8 cellular contexts compared by ENCODE assay signal in genomic region chr14:81453166-81453766, GRCh38. TPM values are rescaled to one million over a fixed set of nuclear protein-coding genes. Genes with fewer than 3 reads are reported as not detected.
DNase-seq lines count a peak whose midpoint lies in the region; ATAC-seq and TF ChIP-seq lines count a peak whose summit lies in the region.

No MANE protein-coding gene starts in this region.

- no peaks in the 10 kb centered on the region for H3K36me3 ChIP-seq in RWPE2 (ENCODE audit: low read depth)
- H3K36me3 ChIP-seq in skeletal muscle tissue (ENCODE audit: control insufficient read depth in 3 of 3, insufficient read depth in 3 of 3, low read length in 3 of 3) = no peaks in the 10 kb centered on the region

- H3K4me3 ChIP-seq in Jurkat, Clone E6-1 (ENCODE audit: low read length) = 0 out of 2 replicates have a peak overlapping the region, but pooled peaks have one; percentile 7
- H3K4me3 ChIP-seq in RWPE2 (ENCODE audit: severe bottlenecking) (no peak overlapping the region), skeletal muscle tissue (ENCODE audit: low read length in 3 of 3) (peak overlapping the region in 2 of 3 donors; percentile 29 to 61)

- H3K27ac ChIP-seq in RWPE2 (ENCODE audit: poor library complexity, severe bottlenecking) (no peak overlapping the region), skeletal muscle tissue (ENCODE audit: low read depth, low read length) (peak overlapping the region; percentile 54)

- no peaks in the 10 kb centered on the region for H3K9me3 ChIP-seq in RWPE2 (ENCODE audit: severe bottlenecking)
- H3K9me3 ChIP-seq in skeletal muscle tissue (ENCODE audit: control insufficient read depth in 3 of 3, low read length in 3 of 3) = no peaks in the 10 kb centered on the region

- H3K4me1 ChIP-seq in RWPE2 (ENCODE audit: insufficient read depth, poor library complexity, severe bottlenecking) = no peaks in the 10 kb centered on the region
- H3K4me1 ChIP-seq in skeletal muscle tissue (ENCODE audit: control insufficient read depth in 3 of 3, insufficient read depth in 3 of 3, low read length in 3 of 3) = peaks cover 27 to 33% (median 27%) of the 10 kb centered on the region in 3 donors

- H3K27me3 ChIP-seq in RWPE2 (ENCODE audit: insufficient read depth, poor library complexity, severe bottlenecking) (no peaks in the 10 kb centered on the region), skeletal muscle tissue (ENCODE audit: control insufficient read depth in 3 of 3, insufficient read depth in 3 of 3, low read length in 3 of 3) (no peaks in the 10 kb centered on the region)

- peak; percentile 59 for ATAC-seq in GM21529 (IDR thresholded peaks at IDR 0.05; ENCODE audit: unreplicated experiment)
- peak; percentile 68; the same call in 2 of the 3 replicates for ATAC-seq in RWPE2 (ENCODE audit: low read depth)

- peak overlapping the region in 1 of 3 donors; percentile 25 for H3K9ac ChIP-seq in skeletal muscle tissue (ENCODE audit: low read depth in 1 of 3, low read length in 3 of 3)

- TF ChIP-seq CTCF in RWPE2 (IDR thresholded peaks at IDR 0.05; ENCODE audit: poor library complexity, severe bottlenecking) = peak; percentile 98

- peak; percentile 52 for DNase-seq in EH (ENCODE audit: low read depth)
- DNase-seq in Jurkat, Clone E6-1 (ENCODE audit: low read depth, low spot score) = peak; percentile 68
- no peak for DNase-seq in RWPE2 (ENCODE audit: low spot score)
- DNase-seq in amygdala (lab: John Stamatoyannopoulos, UW) = peak in 31 of 56 donors; percentile 7 to 75 (median 25)
- DNase-seq in hippocampal formation (lab: John Stamatoyannopoulos, UW) = peak; percentile 37 to 46
- no peak for DNase-seq in SKM-1 (lab: John Stamatoyannopoulos, UW; ENCODE audit: unreplicated experiment)

RNA-seq across cellular contexts. Expression of gene STON2, which starts 53.1 kb away (rescaled TPM):
- polyA plus RNA-seq in Jurkat, Clone E6-1 (2012; ENCODE audit: insufficient read depth, insufficient read length) = 2.1 TPM
- total RNA-seq in skeletal muscle tissue = 30.8 TPM

Comparison
In these comparisons a context has a peak if more than half of its experiments do, and no peak if none do; other contexts are left out.
1. DNase-seq: peak in EH (single experiment), Jurkat, Clone E6-1 (single experiment), amygdala (31 of 56) and hippocampal formation (2 of 2); none in RWPE2 (single experiment) and SKM-1 (single experiment).